In genomic region chr18:74367905-74368304, GRCh38 we compare ENCODE assay signal across 26 cellular contexts. TPM values are rescaled to one million over a fixed set of nuclear protein-coding genes. Genes with fewer than 3 reads are reported as not detected.
"Had no signal": no experiment of that assay in that cellular context is flagged by ENCODE, and none has a peak within 500 bp of the region (broad histone marks: within the 10 kb centered on the region; RNA-seq: fewer than 3 reads in every experiment).

No MANE protein-coding gene starts in this region.

- H3K36me3 Mint-ChIP-seq: activated CD8-positive, alpha-beta memory T cell treated with anti-CD3 and anti-CD28 coated beads, Interleukin-2, amount 10 ng/mL, durations not matched to agents 7 days and 5 days had no signal

- H3K9me3 ChIP-seq: SJCRH30, SK-N-SH had no signal

- H3K4me3 ChIP-seq: cardiac muscle cell, SJCRH30 had no signal

- H3K4me1 ChIP-seq: SJCRH30 had no signal

- H3K27ac Mint-ChIP-seq: activated CD4-positive, alpha-beta T cell treated with anti-CD3 and anti-CD28 coated beads for 36 hours; activated CD8-positive, alpha-beta memory T cell treated with anti-CD3 and anti-CD28 coated beads, Interleukin-2, amount 10 ng/mL, durations not matched to agents 7 days and 5 days; activated naive CD4-positive, alpha-beta T cell treated with anti-CD3 and anti-CD28 coated beads for 36 hours; activated naive CD8-positive, alpha-beta T cell; activated T-cell treated with anti-CD3 and anti-CD28 coated beads, Interleukin-2, amount 50 U/mL, for 24 hours had no signal

- H3K36me3 ChIP-seq: brain microvascular endothelial cell, cardiac muscle cell, SJCRH30 had no signal

- ATAC-seq: activated CD4-positive, alpha-beta T cell treated with anti-CD3 and anti-CD28 coated beads for 36 hours; activated CD8-positive, alpha-beta memory T cell treated with anti-CD3 and anti-CD28 coated beads, Interleukin-2, amount 10 ng/mL, durations not matched to agents 7 days and 5 days had no signal

- H3K9me2 ChIP-seq: SK-N-SH had no signal

- H3K9ac ChIP-seq: SK-N-SH had no signal

- DNase-seq: activated CD4-positive, alpha-beta T cell treated with anti-CD3 and anti-CD28 coated beads for 36 hours; activated CD4-positive, CD25-positive, alpha-beta regulatory T cell; activated CD8-positive, alpha-beta memory T cell treated with anti-CD3 and anti-CD28 coated beads, Interleukin-2, amount 10 ng/mL, durations not matched to agents 7 days and 5 days; activated effector memory CD4-positive, alpha-beta T cell treated with anti-CD3 and anti-CD28 coated beads, Interleukin-2, amount 50 U/mL, for 16 hours; activated naive CD4-positive, alpha-beta T cell treated with anti-CD3 and anti-CD28 coated beads for 36 hours; activated T-cell treated with anti-CD3 and anti-CD28 coated beads, Interleukin-2, amount 50 U/mL, for 24 hours; amygdala; brain microvascular endothelial cell; KBM-7; NCI-H1092; NCI-H1436; NCI-H1694 treated with DMSO at 0.1 percent for 48 hours; NCI-H2029 treated with DMSO at 0.1 percent for 48 hours; NCI-H345; NCI-H510A; NCI-H82; SJCRH30; SK-N-SH; T-helper 1 cell had no signal

- H3K27me3 ChIP-seq: brain microvascular endothelial cell, cardiac muscle cell, SJCRH30 had no signal

- H3K27me3 Mint-ChIP-seq: activated naive CD8-positive, alpha-beta T cell had no signal

- H3K9me3 Mint-ChIP-seq: activated naive CD4-positive, alpha-beta T cell treated with anti-CD3 and anti-CD28 coated beads for 36 hours; activated T-cell treated with anti-CD3 and anti-CD28 coated beads, Interleukin-2, amount 50 U/mL, for 24 hours had no signal

- H3K27ac ChIP-seq: brain microvascular endothelial cell, cardiac muscle cell, SJCRH30 had no signal

- H3K4me3 Mint-ChIP-seq: activated CD4-positive, alpha-beta T cell treated with anti-CD3 and anti-CD28 coated beads for 36 hours; activated CD8-positive, alpha-beta memory T cell treated with anti-CD3 and anti-CD28 coated beads, Interleukin-2, amount 10 ng/mL, durations not matched to agents 7 days and 5 days; activated naive CD4-positive, alpha-beta T cell treated with anti-CD3 and anti-CD28 coated beads for 36 hours; activated naive CD8-positive, alpha-beta T cell; activated T-cell treated with anti-CD3 and anti-CD28 coated beads, Interleukin-2, amount 50 U/mL, for 24 hours had no signal

RNA-seq across cellular contexts. Expression of gene C18orf63, which starts 52.3 kb away (rescaled TPM):
- total RNA-seq: activated CD4-positive, alpha-beta T cell treated with anti-CD3 and anti-CD28 coated beads for 36 hours; activated CD8-positive, alpha-beta memory T cell treated with anti-CD3 and anti-CD28 coated beads, Interleukin-2, amount 10 ng/mL, durations not matched to agents 7 days and 5 days; activated naive CD4-positive, alpha-beta T cell treated with anti-CD3 and anti-CD28 coated beads for 36 hours; cardiac muscle cell; LHCN-M2; M059J; OCI-LY7; RPMI7951; SJCRH30; T-helper 2 cell treated with Interferon-gamma antibody and Interleukin-4, amounts not matched to agents 100 ng/mL and 5 ng/mL, for 36 hours had no signal
- polyA plus RNA-seq: cardiac muscle cell, SK-N-SH had no signal
